In genomic region chr1:31417148-31417547, GRCh38 we compare ENCODE assay signal across 1 cellular context.
TF ChIP-seq lines count a peak whose summit lies in the region.

No MANE protein-coding gene starts in this region.

TF ChIP-seq in HepG2, 621 proteins besides CTCF, POLR2A, EP300 and RAD21 (continued from another document and continues in another):
- TF ChIP-seq HDAC6 (IDR thresholded peaks at IDR 0.05; ENCODE audit: low read depth, low read length) = no peak
- TF ChIP-seq MYPOP (CRISPR knock-in tag; IDR thresholded peaks at IDR 0.05) = 0 out of 2 replicates have a peak, but pooled peaks have one; percentile 54
- TF ChIP-seq ZNF136 (CRISPR knock-in tag; IDR thresholded peaks at IDR 0.05; ENCODE audit: low read depth) = no peak
- TF ChIP-seq E2F5 (CRISPR knock-in tag; conservative IDR thresholded peaks at IDR 0.05) = no peak
- no peak for TF ChIP-seq HMGA1 (CRISPR knock-in tag; conservative IDR thresholded peaks at IDR 0.05)
- TF ChIP-seq ZNF644 (CRISPR knock-in tag; IDR thresholded peaks at IDR 0.05; ENCODE audit: low read depth) = peak; percentile 64; the same call in 1 of the 2 replicates
- peak; percentile 98 for TF ChIP-seq CEBPG (CRISPR knock-in tag; IDR thresholded peaks at IDR 0.05)
- peak; percentile 25; the same call in 1 of the 2 replicates for TF ChIP-seq GATA4 (IDR thresholded peaks at IDR 0.05; ENCODE audit: borderline replicate concordance, low read depth)
- TF ChIP-seq CERS6 (CRISPR knock-in tag; IDR thresholded peaks at IDR 0.05) = no peak
- TF ChIP-seq MYC (CRISPR knock-in tag; IDR thresholded peaks at IDR 0.05; ENCODE audit: borderline replicate concordance) = peak; percentile 24; the same call in 1 of the 2 replicates
- peak; percentile 66 for TF ChIP-seq PBX2 (CRISPR knock-in tag; IDR thresholded peaks at IDR 0.05)
- no peak for TF ChIP-seq EED (CRISPR knock-in tag; IDR thresholded peaks at IDR 0.05)
- TF ChIP-seq MNT (IDR thresholded peaks at IDR 0.05) = peak; percentile 32; the same call in 1 of the 2 replicates
- peak; percentile 81; the same call in 1 of the 2 replicates for TF ChIP-seq AHDC1 (CRISPR knock-in tag; IDR thresholded peaks at IDR 0.05; ENCODE audit: borderline replicate concordance)
- 0 out of 2 replicates have a peak, but pooled peaks have one; percentile 58 for TF ChIP-seq RERE (CRISPR knock-in tag; IDR thresholded peaks at IDR 0.05; ENCODE audit: low read depth)
- TF ChIP-seq NONO (IDR thresholded peaks at IDR 0.05) = no peak
- TF ChIP-seq NONO (CRISPR knock-in tag; conservative IDR thresholded peaks at IDR 0.05) = peak; percentile 56; the same call in 1 of the 2 replicates
- no peak for TF ChIP-seq ETV6 (CRISPR knock-in tag; conservative IDR thresholded peaks at IDR 0.05)
- TF ChIP-seq ZNF260 (CRISPR knock-in tag; IDR thresholded peaks at IDR 0.05; ENCODE audit: borderline replicate concordance, low read depth) = no peak
- TF ChIP-seq HDAC2 (CRISPR knock-in tag; IDR thresholded peaks at IDR 0.05) = peak; percentile 72
- TF ChIP-seq ZNF318 (CRISPR knock-in tag; IDR thresholded peaks at IDR 0.05) = no peak
- TF ChIP-seq ZNF446 (CRISPR knock-in tag; IDR thresholded peaks at IDR 0.05) = no peak
- TF ChIP-seq KDM2A (CRISPR knock-in tag; IDR thresholded peaks at IDR 0.05; ENCODE audit: borderline replicate concordance, low read depth) = no peak
- no peak for TF ChIP-seq RFX1 (IDR thresholded peaks at IDR 0.05)
